Comparison of ENCODE assay signal across 8 cellular contexts in the genomic region with DNA sequence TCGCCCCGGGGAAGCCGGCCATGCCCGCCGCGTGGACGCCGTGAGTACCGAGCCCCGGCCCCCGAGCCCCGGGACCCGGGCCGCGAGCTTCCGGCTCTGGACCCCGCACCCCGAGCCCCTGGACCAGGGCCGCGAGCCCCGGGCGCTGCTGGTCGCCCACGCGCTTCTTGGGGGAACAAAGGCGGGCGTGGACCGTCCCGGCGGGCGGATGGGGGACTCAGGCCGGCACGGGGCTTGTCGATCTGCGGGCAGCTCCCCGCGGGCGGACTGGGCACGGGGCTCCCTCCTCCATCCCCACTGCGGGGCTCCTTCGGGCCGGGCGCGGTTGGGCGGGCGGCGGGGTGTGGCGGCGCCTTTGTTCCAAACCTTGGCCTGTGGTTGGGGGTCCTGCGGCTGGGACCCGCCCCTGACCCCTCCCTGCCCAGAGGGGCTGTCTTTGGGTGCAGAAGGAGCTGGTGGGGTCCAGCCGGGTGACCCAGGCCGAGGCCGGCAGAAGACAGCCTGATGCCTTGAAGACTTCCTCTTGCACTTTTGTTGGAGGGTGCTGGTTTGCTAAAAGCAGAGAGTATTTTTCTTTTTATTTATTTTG. TPM values are rescaled to one million over a fixed set of nuclear protein-coding genes. Genes with fewer than 3 reads are reported as not detected.
DNase-seq lines count a peak whose midpoint lies in the region; ATAC-seq and TF ChIP-seq lines count a peak whose summit lies in the region.

No MANE protein-coding gene starts in this region.

- no peaks in the 10 kb centered on the region for H3K9me3 ChIP-seq in fibroblast of lung (ENCODE audit: control insufficient read depth, insufficient read depth, low read depth, low read length)
- H3K9me3 ChIP-seq in parathyroid adenoma (ENCODE audit: control insufficient read depth, low read length) = no peaks in the 10 kb centered on the region

- H3K27me3 ChIP-seq in fibroblast of lung (ENCODE audit: control insufficient read depth, insufficient read depth, low read length) (no peaks in the 10 kb centered on the region), parathyroid adenoma (ENCODE audit: control insufficient read depth, insufficient read depth, low read length) (no peaks in the 10 kb centered on the region)

- no peaks in the 10 kb centered on the region for H4K20me1 ChIP-seq in fibroblast of lung (ENCODE audit: control insufficient read depth, extremely low read depth, insufficient read depth, low read length)

- H3K27ac ChIP-seq in fibroblast of lung (ENCODE audit: insufficient read depth, low read length) = peak overlapping the region; percentile 27
- H3K27ac ChIP-seq in parathyroid adenoma = no peak overlapping the region

- no peak for TF ChIP-seq CTCF in fibroblast of lung (conservative IDR thresholded peaks at IDR 0.05 in 1 of 2, IDR thresholded peaks at IDR 0.05 in 1 of 2; ENCODE audit: low read depth in 1 of 2, low read length in 2 of 2)
- no peak for TF ChIP-seq CTCF in parathyroid adenoma (IDR thresholded peaks at IDR 0.05)

- H3K9ac ChIP-seq in fibroblast of lung (ENCODE audit: insufficient read depth, low read length) = peak overlapping the region; percentile 67
- no peak overlapping the region for H3K9ac ChIP-seq in parathyroid adenoma

- H3K4me2 ChIP-seq in fibroblast of lung (ENCODE audit: extremely low read depth, insufficient read depth, low read length) = peak overlapping the region; percentile 69
- peak overlapping the region; percentile 74 for H3K4me2 ChIP-seq in parathyroid adenoma (ENCODE audit: low read length)

- no peak for ATAC-seq in HG03097 (IDR thresholded peaks at IDR 0.05; ENCODE audit: low FRiP score, unreplicated experiment)

- H3K4me1 ChIP-seq in fibroblast of lung (ENCODE audit: control insufficient read depth, extremely low read depth, insufficient read depth, low read length) (peaks cover 3% of the 10 kb centered on the region), parathyroid adenoma (no peaks in the 10 kb centered on the region)

- no peaks in the 10 kb centered on the region for H3K36me3 ChIP-seq in fibroblast of lung (ENCODE audit: control insufficient read depth, insufficient read depth, low read length)
- no peaks in the 10 kb centered on the region for H3K36me3 ChIP-seq in parathyroid adenoma (ENCODE audit: control insufficient read depth, insufficient read depth, low read length)

- no peak overlapping the region for H2AFZ ChIP-seq in fibroblast of lung (ENCODE audit: low read length)
- H2AFZ ChIP-seq in parathyroid adenoma = peak overlapping the region; percentile 33

- H3K79me2 ChIP-seq in fibroblast of lung (ENCODE audit: control insufficient read depth, insufficient read depth, low read length) (peaks cover 7% of the 10 kb centered on the region), parathyroid adenoma (no peaks in the 10 kb centered on the region)

- DNase-seq in EH (ENCODE audit: low read depth) = peak; percentile 21
- DNase-seq in NCI-H69 (lab: John Stamatoyannopoulos, UW) = peak; percentile 44
- no peak for DNase-seq in fibroblast of lung (ENCODE audit: low read depth in 2 of 2)
- no peak for DNase-seq in AG20443 (ENCODE audit: low spot score)
- no peak for DNase-seq in HuH-7 (ENCODE audit: low spot score)
- DNase-seq in activated CD4-positive, alpha-beta T cell treated with anti-CD3 and anti-CD28 coated beads for 4 hours = no peak

- peak overlapping the region; percentile 45 to 64 (median 50) for H3K4me3 ChIP-seq in fibroblast of lung (replicated peaks in 1 of 4; ENCODE audit: control extremely low read depth in 1 of 4, insufficient read depth in 1 of 4, low read depth in 3 of 4, low read length in 4 of 4)
- peak overlapping the region; percentile 35 for H3K4me3 ChIP-seq in parathyroid adenoma (ENCODE audit: low read depth, low read length)

RNA-seq across cellular contexts. Expression of a gene that starts 25.2 kb away (rescaled TPM):
- 123 and 164 TPM in 2 replicates for total RNA-seq in fibroblast of lung
- polyA plus RNA-seq in fibroblast of lung = 171 and 211 TPM in 2 replicates
- polyA plus RNA-seq in fibroblast of lung (2012) = 273 and 299 TPM in 2 replicates
- 212 and 237 TPM in 2 replicates for polyA minus RNA-seq in fibroblast of lung (ENCODE audit: low replicate concordance)

RNA-seq across cellular contexts. Expression of a gene that starts 25.6 kb away (rescaled TPM):
- 8.6 and 9.5 TPM in 2 replicates for total RNA-seq in fibroblast of lung
- 10.0 and 14.1 TPM in 2 replicates for polyA plus RNA-seq in fibroblast of lung
- 9.9 and 13.4 TPM in 2 replicates for polyA plus RNA-seq in fibroblast of lung (2012)
- polyA minus RNA-seq in fibroblast of lung (ENCODE audit: low replicate concordance) = 46.6 and 98.6 TPM in 2 replicates

Comparison
In these comparisons a context has a peak if more than half of its experiments do, and no peak if none do; other contexts are left out.
1. DNase-seq: peak in EH (single experiment) and NCI-H69 (single experiment); none in fibroblast of lung (0 of 2), AG20443 (single experiment), HuH-7 (single experiment) and activated CD4-positive, alpha-beta T cell treated with anti-CD3 and anti-CD28 coated beads for 4 hours (0 of 2).